1 cellular context compared by ENCODE assay signal in genomic region chr17:44351961-44352921, GRCh38.
TF ChIP-seq lines count a peak whose summit lies in the region.

No MANE protein-coding gene starts in this region.

TF ChIP-seq in GM12878, 131 proteins besides CTCF, POLR2A, EP300 and RAD21:
- TF ChIP-seq, protein P1, sequence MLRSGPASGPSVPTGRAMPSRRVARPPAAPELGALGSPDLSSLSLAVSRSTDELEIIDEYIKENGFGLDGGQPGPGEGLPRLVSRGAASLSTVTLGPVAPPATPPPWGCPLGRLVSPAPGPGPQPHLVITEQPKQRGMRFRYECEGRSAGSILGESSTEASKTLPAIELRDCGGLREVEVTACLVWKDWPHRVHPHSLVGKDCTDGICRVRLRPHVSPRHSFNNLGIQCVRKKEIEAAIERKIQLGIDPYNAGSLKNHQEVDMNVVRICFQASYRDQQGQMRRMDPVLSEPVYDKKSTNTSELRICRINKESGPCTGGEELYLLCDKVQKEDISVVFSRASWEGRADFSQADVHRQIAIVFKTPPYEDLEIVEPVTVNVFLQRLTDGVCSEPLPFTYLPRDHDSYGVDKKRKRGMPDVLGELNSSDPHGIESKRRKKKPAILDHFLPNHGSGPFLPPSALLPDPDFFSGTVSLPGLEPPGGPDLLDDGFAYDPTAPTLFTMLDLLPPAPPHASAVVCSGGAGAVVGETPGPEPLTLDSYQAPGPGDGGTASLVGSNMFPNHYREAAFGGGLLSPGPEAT (IDR thresholded peaks at IDR 0.05; ENCODE audit: low read depth), result no peak
- TF ChIP-seq PKNOX1 (IDR thresholded peaks at IDR 0.05) (no peak), NR2C1 (IDR thresholded peaks at IDR 0.05) (no peak), BMI1 (IDR thresholded peaks at IDR 0.05; ENCODE audit: borderline replicate concordance) (no peak), GATAD2B (conservative IDR thresholded peaks at IDR 0.05; ENCODE audit: low read depth) (no peak)
